In genomic region chr4:186260504-186261448, GRCh38 we compare ENCODE assay signal across 1 cellular context.
TF ChIP-seq lines count a peak whose summit lies in the region.

No MANE protein-coding gene starts in this region.

TF ChIP-seq in HepG2, 621 proteins besides CTCF, POLR2A, EP300 and RAD21 (continued from another document and continues in another):
- TF ChIP-seq IRF9 (CRISPR knock-in tag; IDR thresholded peaks at IDR 0.05; ENCODE audit: borderline replicate concordance) (peak; percentile 61; the same call in 1 of the 2 replicates), NCOR1 (IDR thresholded peaks at IDR 0.05; ENCODE audit: borderline replicate concordance, low read length) (peak; percentile 92; the same call in 1 of the 2 replicates), RXRB (CRISPR knock-in tag; IDR thresholded peaks at IDR 0.05; ENCODE audit: borderline replicate concordance) (peak; percentile 63; the same call in 1 of the 2 replicates), CENPBD1 (CRISPR knock-in tag; IDR thresholded peaks at IDR 0.05; ENCODE audit: borderline replicate concordance, low read depth) (no peak; the same call in 1 of the 2 replicates), EHMT2 (IDR thresholded peaks at IDR 0.05; ENCODE audit: borderline replicate concordance, low read depth, low read length) (peak; percentile 75; the same call in 1 of the 2 replicates), ZNF782 (CRISPR knock-in tag; IDR thresholded peaks at IDR 0.05; ENCODE audit: borderline replicate concordance) (peak; percentile 86), ZNF709 (CRISPR knock-in tag; IDR thresholded peaks at IDR 0.05) (peak; percentile 34; the same call in 1 of the 2 replicates), THAP11 (CRISPR knock-in tag; IDR thresholded peaks at IDR 0.05) (no peak; the same call in 1 of the 2 replicates), SMYD3 (CRISPR knock-in tag; IDR thresholded peaks at IDR 0.05) (0 out of 2 replicates have a peak, but pooled peaks have one; percentile 61), ZNF225 (CRISPR knock-in tag; IDR thresholded peaks at IDR 0.05) (peak; percentile 90; the same call in 1 of the 2 replicates), NFYC (CRISPR knock-in tag; IDR thresholded peaks at IDR 0.05) (peak; percentile 51; the same call in 1 of the 2 replicates), ZSCAN31 (CRISPR knock-in tag; IDR thresholded peaks at IDR 0.05; ENCODE audit: low read depth) (0 out of 2 replicates have a peak, but pooled peaks have one; percentile 49), RFXAP (CRISPR knock-in tag; IDR thresholded peaks at IDR 0.05; ENCODE audit: borderline replicate concordance) (peak; percentile 56; the same call in 1 of the 2 replicates), FOXP4 (CRISPR knock-in tag; IDR thresholded peaks at IDR 0.05) (no peak; the same call in 1 of the 2 replicates), AFF4 (CRISPR knock-in tag; IDR thresholded peaks at IDR 0.05) (peak; percentile 39; the same call in 1 of the 2 replicates), ISX (CRISPR knock-in tag; conservative IDR thresholded peaks at IDR 0.05) (no peak), ESRRA (CRISPR knock-in tag; IDR thresholded peaks at IDR 0.05; ENCODE audit: low read depth) (peak; percentile 98), ZNF383 (CRISPR knock-in tag; IDR thresholded peaks at IDR 0.05; ENCODE audit: borderline replicate concordance) (no peak), TMF1 (CRISPR knock-in tag; IDR thresholded peaks at IDR 0.05; ENCODE audit: low read depth) (peak; percentile 85), ZNF670 (CRISPR knock-in tag; IDR thresholded peaks at IDR 0.05; ENCODE audit: borderline replicate concordance) (peak; percentile 70; the same call in 1 of the 2 replicates), PITX1 (CRISPR knock-in tag; IDR thresholded peaks at IDR 0.05) (peak; percentile 76), HOMEZ (CRISPR knock-in tag; IDR thresholded peaks at IDR 0.05; ENCODE audit: low read depth) (no peak), FOXO1 (CRISPR knock-in tag; IDR thresholded peaks at IDR 0.05) (peak; percentile 35; the same call in 1 of the 2 replicates), KLF9 (CRISPR knock-in tag; IDR thresholded peaks at IDR 0.05; ENCODE audit: low read depth) (no peak), ZNF768 (CRISPR knock-in tag; IDR thresholded peaks at IDR 0.05) (peak; percentile 66; the same call in 1 of the 2 replicates), ZNF562 (CRISPR knock-in tag; IDR thresholded peaks at IDR 0.05; ENCODE audit: borderline replicate concordance) (peak; percentile 57; the same call in 1 of the 2 replicates), ZNF33B (CRISPR knock-in tag; IDR thresholded peaks at IDR 0.05) (peak; percentile 82), NCOA1 (CRISPR knock-in tag; IDR thresholded peaks at IDR 0.05) (peak; percentile 92), SRSF9 (IDR thresholded peaks at IDR 0.05; ENCODE audit: borderline replicate concordance, insufficient read depth, low read depth, low read length, poor library complexity, severe bottlenecking) (no peak)
- TF ChIP-seq, protein P1, sequence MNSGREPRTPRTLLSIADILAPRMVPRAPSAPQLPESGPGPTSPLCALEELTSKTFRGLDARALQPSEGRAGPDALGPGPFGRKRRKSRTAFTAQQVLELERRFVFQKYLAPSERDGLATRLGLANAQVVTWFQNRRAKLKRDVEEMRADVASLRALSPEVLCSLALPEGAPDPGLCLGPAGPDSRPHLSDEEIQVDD (CRISPR knock-in tag; IDR thresholded peaks at IDR 0.05; ENCODE audit: borderline replicate concordance): peak; percentile 90; the same call in 1 of the 2 replicates
- TF ChIP-seq, protein P2, sequence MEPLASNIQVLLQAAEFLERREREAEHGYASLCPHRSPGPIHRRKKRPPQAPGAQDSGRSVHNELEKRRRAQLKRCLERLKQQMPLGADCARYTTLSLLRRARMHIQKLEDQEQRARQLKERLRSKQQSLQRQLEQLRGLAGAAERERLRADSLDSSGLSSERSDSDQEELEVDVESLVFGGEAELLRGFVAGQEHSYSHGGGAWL (CRISPR knock-in tag; IDR thresholded peaks at IDR 0.05): peak; percentile 81; the same call in 1 of the 2 replicates
- TF ChIP-seq, protein P3, sequence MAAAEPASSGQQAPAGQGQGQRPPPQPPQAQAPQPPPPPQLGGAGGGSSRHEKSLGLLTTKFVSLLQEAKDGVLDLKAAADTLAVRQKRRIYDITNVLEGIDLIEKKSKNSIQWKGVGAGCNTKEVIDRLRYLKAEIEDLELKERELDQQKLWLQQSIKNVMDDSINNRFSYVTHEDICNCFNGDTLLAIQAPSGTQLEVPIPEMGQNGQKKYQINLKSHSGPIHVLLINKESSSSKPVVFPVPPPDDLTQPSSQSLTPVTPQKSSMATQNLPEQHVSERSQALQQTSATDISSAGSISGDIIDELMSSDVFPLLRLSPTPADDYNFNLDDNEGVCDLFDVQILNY (CRISPR knock-in tag; conservative IDR thresholded peaks at IDR 0.05): no peak
- TF ChIP-seq, protein P4, sequence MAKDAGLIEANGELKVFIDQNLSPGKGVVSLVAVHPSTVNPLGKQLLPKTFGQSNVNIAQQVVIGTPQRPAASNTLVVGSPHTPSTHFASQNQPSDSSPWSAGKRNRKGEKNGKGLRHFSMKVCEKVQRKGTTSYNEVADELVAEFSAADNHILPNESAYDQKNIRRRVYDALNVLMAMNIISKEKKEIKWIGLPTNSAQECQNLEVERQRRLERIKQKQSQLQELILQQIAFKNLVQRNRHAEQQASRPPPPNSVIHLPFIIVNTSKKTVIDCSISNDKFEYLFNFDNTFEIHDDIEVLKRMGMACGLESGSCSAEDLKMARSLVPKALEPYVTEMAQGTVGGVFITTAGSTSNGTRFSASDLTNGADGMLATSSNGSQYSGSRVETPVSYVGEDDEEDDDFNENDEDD (CRISPR knock-in tag; IDR thresholded peaks at IDR 0.05; ENCODE audit: borderline replicate concordance): peak; percentile 87; the same call in 1 of the 2 replicates
- TF ChIP-seq, protein P5, sequence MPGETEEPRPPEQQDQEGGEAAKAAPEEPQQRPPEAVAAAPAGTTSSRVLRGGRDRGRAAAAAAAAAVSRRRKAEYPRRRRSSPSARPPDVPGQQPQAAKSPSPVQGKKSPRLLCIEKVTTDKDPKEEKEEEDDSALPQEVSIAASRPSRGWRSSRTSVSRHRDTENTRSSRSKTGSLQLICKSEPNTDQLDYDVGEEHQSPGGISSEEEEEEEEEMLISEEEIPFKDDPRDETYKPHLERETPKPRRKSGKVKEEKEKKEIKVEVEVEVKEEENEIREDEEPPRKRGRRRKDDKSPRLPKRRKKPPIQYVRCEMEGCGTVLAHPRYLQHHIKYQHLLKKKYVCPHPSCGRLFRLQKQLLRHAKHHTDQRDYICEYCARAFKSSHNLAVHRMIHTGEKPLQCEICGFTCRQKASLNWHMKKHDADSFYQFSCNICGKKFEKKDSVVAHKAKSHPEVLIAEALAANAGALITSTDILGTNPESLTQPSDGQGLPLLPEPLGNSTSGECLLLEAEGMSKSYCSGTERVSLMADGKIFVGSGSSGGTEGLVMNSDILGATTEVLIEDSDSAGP (CRISPR knock-in tag; IDR thresholded peaks at IDR 0.05; ENCODE audit: borderline replicate concordance): peak; percentile 79
- TF ChIP-seq, protein P6, sequence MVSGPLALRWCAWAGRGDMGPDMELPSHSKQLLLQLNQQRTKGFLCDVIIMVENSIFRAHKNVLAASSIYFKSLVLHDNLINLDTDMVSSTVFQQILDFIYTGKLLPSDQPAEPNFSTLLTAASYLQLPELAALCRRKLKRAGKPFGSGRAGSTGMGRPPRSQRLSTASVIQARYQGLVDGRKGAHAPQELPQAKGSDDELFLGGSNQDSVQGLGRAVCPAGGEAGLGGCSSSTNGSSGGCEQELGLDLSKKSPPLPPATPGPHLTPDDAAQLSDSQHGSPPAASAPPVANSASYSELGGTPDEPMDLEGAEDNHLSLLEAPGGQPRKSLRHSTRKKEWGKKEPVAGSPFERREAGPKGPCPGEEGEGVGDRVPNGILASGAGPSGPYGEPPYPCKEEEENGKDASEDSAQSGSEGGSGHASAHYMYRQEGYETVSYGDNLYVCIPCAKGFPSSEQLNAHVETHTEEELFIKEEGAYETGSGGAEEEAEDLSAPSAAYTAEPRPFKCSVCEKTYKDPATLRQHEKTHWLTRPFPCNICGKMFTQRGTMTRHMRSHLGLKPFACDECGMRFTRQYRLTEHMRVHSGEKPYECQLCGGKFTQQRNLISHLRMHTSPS (CRISPR knock-in tag; IDR thresholded peaks at IDR 0.05; ENCODE audit: low read depth): peak; percentile 93
- TF ChIP-seq, protein P7, sequence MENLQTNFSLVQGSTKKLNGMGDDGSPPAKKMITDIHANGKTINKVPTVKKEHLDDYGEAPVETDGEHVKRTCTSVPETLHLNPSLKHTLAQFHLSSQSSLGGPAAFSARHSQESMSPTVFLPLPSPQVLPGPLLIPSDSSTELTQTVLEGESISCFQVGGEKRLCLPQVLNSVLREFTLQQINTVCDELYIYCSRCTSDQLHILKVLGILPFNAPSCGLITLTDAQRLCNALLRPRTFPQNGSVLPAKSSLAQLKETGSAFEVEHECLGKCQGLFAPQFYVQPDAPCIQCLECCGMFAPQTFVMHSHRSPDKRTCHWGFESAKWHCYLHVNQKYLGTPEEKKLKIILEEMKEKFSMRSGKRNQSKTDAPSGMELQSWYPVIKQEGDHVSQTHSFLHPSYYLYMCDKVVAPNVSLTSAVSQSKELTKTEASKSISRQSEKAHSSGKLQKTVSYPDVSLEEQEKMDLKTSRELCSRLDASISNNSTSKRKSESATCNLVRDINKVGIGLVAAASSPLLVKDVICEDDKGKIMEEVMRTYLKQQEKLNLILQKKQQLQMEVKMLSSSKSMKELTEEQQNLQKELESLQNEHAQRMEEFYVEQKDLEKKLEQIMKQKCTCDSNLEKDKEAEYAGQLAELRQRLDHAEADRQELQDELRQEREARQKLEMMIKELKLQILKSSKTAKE (CRISPR knock-in tag; IDR thresholded peaks at IDR 0.05; ENCODE audit: borderline replicate concordance): no peak
- TF ChIP-seq, protein P8, sequence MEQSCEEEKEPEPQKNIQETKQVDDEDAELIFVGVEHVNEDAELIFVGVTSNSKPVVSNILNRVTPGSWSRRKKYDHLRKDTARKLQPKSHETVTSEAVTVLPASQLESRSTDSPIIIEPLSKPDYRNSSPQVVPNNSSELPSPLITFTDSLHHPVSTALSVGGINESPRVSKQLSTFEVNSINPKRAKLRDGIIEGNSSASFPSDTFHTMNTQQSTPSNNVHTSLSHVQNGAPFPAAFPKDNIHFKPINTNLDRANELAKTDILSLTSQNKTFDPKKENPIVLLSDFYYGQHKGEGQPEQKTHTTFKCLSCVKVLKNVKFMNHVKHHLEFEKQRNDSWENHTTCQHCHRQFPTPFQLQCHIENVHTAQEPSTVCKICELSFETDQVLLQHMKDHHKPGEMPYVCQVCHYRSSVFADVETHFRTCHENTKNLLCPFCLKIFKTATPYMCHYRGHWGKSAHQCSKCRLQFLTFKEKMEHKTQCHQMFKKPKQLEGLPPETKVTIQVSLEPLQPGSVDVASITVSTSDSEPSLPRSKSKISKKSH (CRISPR knock-in tag; IDR thresholded peaks at IDR 0.05; ENCODE audit: borderline replicate concordance): peak; percentile 94; the same call in 1 of the 2 replicates
